ENCODE assay signal across 9 cellular contexts in the genomic region with DNA sequence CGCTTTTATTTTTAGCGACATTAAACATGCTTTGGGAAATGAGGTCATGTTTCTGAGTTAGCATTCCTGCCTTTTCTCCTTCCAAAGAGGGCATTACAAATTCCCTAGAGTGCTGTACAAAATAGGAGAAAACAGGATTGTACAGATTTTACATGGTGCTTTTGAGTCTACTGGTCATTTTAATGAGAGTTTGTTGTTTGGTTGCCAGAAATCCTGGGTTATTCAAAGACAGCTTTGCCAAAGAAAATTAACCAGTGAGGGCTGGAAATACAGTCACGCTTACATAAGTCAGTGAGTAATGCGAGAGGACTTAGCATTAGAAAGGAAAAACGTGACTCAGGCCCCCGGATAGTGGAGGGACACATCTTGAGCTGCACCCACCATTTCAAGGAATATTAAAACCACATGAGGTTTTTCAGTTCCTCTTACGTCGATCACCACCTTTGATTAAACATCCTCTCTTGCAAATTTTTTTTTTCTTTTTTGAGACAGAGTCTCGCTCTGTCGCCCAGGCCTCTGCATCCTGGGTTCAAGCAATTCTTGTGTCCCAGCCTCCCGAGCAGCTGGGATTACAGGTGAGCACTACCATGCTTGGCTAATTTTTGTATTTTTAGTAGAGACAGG. TPM values are rescaled to one million over a fixed set of nuclear protein-coding genes. Genes with fewer than 3 reads are reported as not detected.
DNase-seq lines count a peak whose midpoint lies in the region; ATAC-seq and TF ChIP-seq lines count a peak whose summit lies in the region.
"Had no signal": no experiment of that assay in that cellular context is flagged by ENCODE, and none has a peak within 500 bp of the region (broad histone marks: within the 10 kb centered on the region; RNA-seq: fewer than 3 reads in every experiment).

No MANE protein-coding gene starts in this region.

- 0 out of 2 replicates have a peak overlapping the region, but pooled peaks have one; percentile 30 for H3K4me2 ChIP-seq in GM23338
- H3K4me2 ChIP-seq: KMS-11 had no signal

- peak; percentile 3 for ATAC-seq in CD4-positive, alpha-beta T cell (ENCODE audit: poor library complexity)
- ATAC-seq in GM23338: no peak
- ATAC-seq in activated naive CD4-positive, alpha-beta T cell treated with anti-CD3 and anti-CD28 coated beads, Interleukin-2, amount 50 U/mL, for 72 hours: peak; percentile 27 to 44
- no peak for ATAC-seq in GM19023 (IDR thresholded peaks at IDR 0.05; ENCODE audit: unreplicated experiment)

- peaks cover 5% of the 10 kb centered on the region for H3K36me3 Mint-ChIP-seq in CD4-positive, alpha-beta T cell (ENCODE audit: low read depth)
- no peaks in the 10 kb centered on the region; the same call in 1 of the 3 replicates for H3K36me3 Mint-ChIP-seq in GM23338 (ENCODE audit: low read depth)
- H3K36me3 Mint-ChIP-seq in activated naive CD4-positive, alpha-beta T cell treated with anti-CD3 and anti-CD28 coated beads, Interleukin-2, amount 50 U/mL, for 72 hours: peaks cover 0 to 15% of the 10 kb centered on the region in 2 donors

- POLR2A ChIA-PET in CD4-positive, alpha-beta T cell (lab: Charles Lee): no interaction called here

- H3K9me3 ChIP-seq in CD4-positive, alpha-beta T cell (ENCODE audit: control insufficient read depth, low read length): no peaks in the 10 kb centered on the region
- H3K9me3 ChIP-seq in Peyer's patch: no peaks in the 10 kb centered on the region

- peak in 8 of 10 experiments; percentile 4 to 33 (median 18) for DNase-seq in CD4-positive, alpha-beta T cell
- DNase-seq in GM23338 (ENCODE audit: low spot score): peak; percentile 33
- DNase-seq in Peyer's patch: peak in 2 of 3 donors; percentile 61 to 70
- peak in 1 of 2 donors; percentile 24 for DNase-seq in activated naive CD4-positive, alpha-beta T cell treated with anti-CD3 and anti-CD28 coated beads, Interleukin-2, amount 50 U/mL, for 72 hours (ENCODE audit: low spot score in 2 of 2)
- peak; percentile 66 for DNase-seq in inferior parietal cortex (ENCODE audit: extremely low spot score)
- peak; percentile 13 to 62 for DNase-seq in stimulated activated CD8-positive, alpha-beta memory T cell treated with anti-CD3 and anti-CD28 coated beads, Interleukin-15, amount 100 ng/mL, for 4 hours (ENCODE audit: low read depth in 2 of 2)
- DNase-seq in retina: no peak

- CTCF ChIA-PET in CD4-positive, alpha-beta T cell (lab: Charles Lee): interaction anchor here (0.6 kb wide), 1 partner anchor 9 kb away, joined by 3 read pairs; no protein-coding TSS in a partner anchor

- no peak for TF ChIP-seq POLR2A in Peyer's patch (IDR thresholded peaks at IDR 0.05)

- H3K4me3 ChIP-seq in GM23338: no peak overlapping the region
- no peak overlapping the region for H3K4me3 ChIP-seq in Peyer's patch

- peak overlapping the region; percentile 62 for H3K27ac Mint-ChIP-seq in CD4-positive, alpha-beta T cell
- H3K27ac Mint-ChIP-seq in GM23338: no peak overlapping the region
- peak overlapping the region in 1 of 2 donors; percentile 41 for H3K27ac Mint-ChIP-seq in activated naive CD4-positive, alpha-beta T cell treated with anti-CD3 and anti-CD28 coated beads, Interleukin-2, amount 50 U/mL, for 72 hours

- H4K20me1 ChIP-seq in GM23338 (replicated peaks; ENCODE audit: insufficient read depth): peaks cover 9% of the 10 kb centered on the region

- H3K4me1 ChIP-seq in GM23338 (ENCODE audit: insufficient read depth) (peaks cover 23% of the 10 kb centered on the region), Peyer's patch (peaks cover 0 to 21% (median 6%) of the 10 kb centered on the region in 4 donors)

- H3K27me3 ChIP-seq in CD4-positive, alpha-beta T cell (ENCODE audit: control insufficient read depth, insufficient read depth, low read length): no peaks in the 10 kb centered on the region
- H3K27me3 ChIP-seq in GM23338 (ENCODE audit: insufficient read depth): no peaks in the 10 kb centered on the region
- H3K27me3 ChIP-seq in Peyer's patch: no peaks in the 10 kb centered on the region

- H3K27ac ChIP-seq in CD4-positive, alpha-beta T cell (ENCODE audit: low read depth, low read length): no peak overlapping the region
- H3K27ac ChIP-seq in GM23338 (ENCODE audit: low read depth) (no peak overlapping the region), Peyer's patch (peak overlapping the region in 2 of 4 donors; percentile 28 to 67)
- H3K27ac ChIP-seq: KMS-11 had no signal

- H3K9me3 Mint-ChIP-seq in CD4-positive, alpha-beta T cell: no peaks in the 10 kb centered on the region
- H3K9me3 Mint-ChIP-seq in GM23338: no peaks in the 10 kb centered on the region
- no peaks in the 10 kb centered on the region for H3K9me3 Mint-ChIP-seq in activated naive CD4-positive, alpha-beta T cell treated with anti-CD3 and anti-CD28 coated beads, Interleukin-2, amount 50 U/mL, for 72 hours

- no peaks in the 10 kb centered on the region for H3F3A ChIP-seq in GM23338 (replicated peaks; ENCODE audit: low read depth)

- H3K79me2 ChIP-seq in GM23338 (replicated peaks; ENCODE audit: insufficient read depth): peaks cover 14% of the 10 kb centered on the region

- H3K4me1 Mint-ChIP-seq in CD4-positive, alpha-beta T cell (ENCODE audit: low read depth): peaks cover 56% of the 10 kb centered on the region
- H3K4me1 Mint-ChIP-seq in GM23338: peaks cover 40% of the 10 kb centered on the region

- H3K36me3 ChIP-seq in GM23338 (ENCODE audit: insufficient read depth) (no peaks in the 10 kb centered on the region), Peyer's patch (no peaks in the 10 kb centered on the region)

- TF ChIP-seq CTCF in CD4-positive, alpha-beta T cell (IDR thresholded peaks at IDR 0.05): no peak
- TF ChIP-seq CTCF in GM23338 (conservative IDR thresholded peaks at IDR 0.05; ENCODE audit: low read depth in 2 of 2): no peak
- no peak for TF ChIP-seq CTCF in Peyer's patch (IDR thresholded peaks at IDR 0.05)

- H3K4me3 Mint-ChIP-seq in CD4-positive, alpha-beta T cell: peak overlapping the region; percentile 68
- no peak overlapping the region for H3K4me3 Mint-ChIP-seq in GM23338

- H3K9me2 ChIP-seq in GM23338 (ENCODE audit: insufficient read depth): no peaks in the 10 kb centered on the region

- intact Hi-C loops in CD4-positive, alpha-beta T cell (cut with DNase I, micrococcal nuclease): loop anchor here (5.0 to 10.0 kb wide), 8 partner anchors 89 to 1927 kb away; a partner anchor contains a TSS

- H3K27me3 Mint-ChIP-seq in CD4-positive, alpha-beta T cell: no peaks in the 10 kb centered on the region
- no peaks in the 10 kb centered on the region for H3K27me3 Mint-ChIP-seq in GM23338 (ENCODE audit: insufficient read depth, low read depth, poor library complexity)

- no peak overlapping the region for H2AFZ ChIP-seq in GM23338

TF ChIP-seq in GM23338, 12 proteins besides CTCF, POLR2A, EP300 and RAD21:
- TF ChIP-seq EZH2phosphoT487 (IDR thresholded peaks at IDR 0.05; ENCODE audit: unreplicated experiment) (no peak), EZH2 (IDR thresholded peaks at IDR 0.05; ENCODE audit: low read depth, unreplicated experiment) (no peak)
- TF ChIP-seq, protein P1, sequence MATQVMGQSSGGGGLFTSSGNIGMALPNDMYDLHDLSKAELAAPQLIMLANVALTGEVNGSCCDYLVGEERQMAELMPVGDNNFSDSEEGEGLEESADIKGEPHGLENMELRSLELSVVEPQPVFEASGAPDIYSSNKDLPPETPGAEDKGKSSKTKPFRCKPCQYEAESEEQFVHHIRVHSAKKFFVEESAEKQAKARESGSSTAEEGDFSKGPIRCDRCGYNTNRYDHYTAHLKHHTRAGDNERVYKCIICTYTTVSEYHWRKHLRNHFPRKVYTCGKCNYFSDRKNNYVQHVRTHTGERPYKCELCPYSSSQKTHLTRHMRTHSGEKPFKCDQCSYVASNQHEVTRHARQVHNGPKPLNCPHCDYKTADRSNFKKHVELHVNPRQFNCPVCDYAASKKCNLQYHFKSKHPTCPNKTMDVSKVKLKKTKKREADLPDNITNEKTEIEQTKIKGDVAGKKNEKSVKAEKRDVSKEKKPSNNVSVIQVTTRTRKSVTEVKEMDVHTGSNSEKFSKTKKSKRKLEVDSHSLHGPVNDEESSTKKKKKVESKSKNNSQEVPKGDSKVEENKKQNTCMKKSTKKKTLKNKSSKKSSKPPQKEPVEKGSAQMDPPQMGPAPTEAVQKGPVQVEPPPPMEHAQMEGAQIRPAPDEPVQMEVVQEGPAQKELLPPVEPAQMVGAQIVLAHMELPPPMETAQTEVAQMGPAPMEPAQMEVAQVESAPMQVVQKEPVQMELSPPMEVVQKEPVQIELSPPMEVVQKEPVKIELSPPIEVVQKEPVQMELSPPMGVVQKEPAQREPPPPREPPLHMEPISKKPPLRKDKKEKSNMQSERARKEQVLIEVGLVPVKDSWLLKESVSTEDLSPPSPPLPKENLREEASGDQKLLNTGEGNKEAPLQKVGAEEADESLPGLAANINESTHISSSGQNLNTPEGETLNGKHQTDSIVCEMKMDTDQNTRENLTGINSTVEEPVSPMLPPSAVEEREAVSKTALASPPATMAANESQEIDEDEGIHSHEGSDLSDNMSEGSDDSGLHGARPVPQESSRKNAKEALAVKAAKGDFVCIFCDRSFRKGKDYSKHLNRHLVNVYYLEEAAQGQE (IDR thresholded peaks at IDR 0.05; ENCODE audit: unreplicated experiment): no peak

RNA-seq across cellular contexts. Expression of a gene that starts 55.4 kb away (rescaled TPM):
- total RNA-seq in CD4-positive, alpha-beta T cell: 10 to 100 TPM in 1 of 2 experiments, 1 to 10 TPM in 1; 8.7 to 11.6 TPM
- 58.7 and 60.6 TPM in 2 replicates for total RNA-seq in GM23338 (2014; rRNA removed; shearing (Covaris generic))
- 13.0 and 13.8 TPM in 2 replicates for polyA plus RNA-seq in GM23338 (2016; fragmentation: Nextera tagmentation; extraction: Ambion mirVana)
- 10 to 100 TPM in 1 of 4 donors, 1 to 10 TPM in 3; 5.4 to 49.5 (median 5.9) TPM for total RNA-seq in Peyer's patch
- 10 to 100 TPM; 31.5 to 33.4 TPM for total RNA-seq in activated naive CD4-positive, alpha-beta T cell treated with anti-CD3 and anti-CD28 coated beads, Interleukin-2, amount 50 U/mL, for 72 hours

Comparison
In these comparisons a context has a peak if more than half of its experiments do, and no peak if none do; other contexts are left out.
1. ATAC-seq: peak in CD4-positive, alpha-beta T cell (single experiment) and activated naive CD4-positive, alpha-beta T cell treated with anti-CD3 and anti-CD28 coated beads, Interleukin-2, amount 50 U/mL, for 72 hours (2 of 2); none in GM23338 (single experiment) and GM19023 (single experiment).